In the genomic region with DNA sequence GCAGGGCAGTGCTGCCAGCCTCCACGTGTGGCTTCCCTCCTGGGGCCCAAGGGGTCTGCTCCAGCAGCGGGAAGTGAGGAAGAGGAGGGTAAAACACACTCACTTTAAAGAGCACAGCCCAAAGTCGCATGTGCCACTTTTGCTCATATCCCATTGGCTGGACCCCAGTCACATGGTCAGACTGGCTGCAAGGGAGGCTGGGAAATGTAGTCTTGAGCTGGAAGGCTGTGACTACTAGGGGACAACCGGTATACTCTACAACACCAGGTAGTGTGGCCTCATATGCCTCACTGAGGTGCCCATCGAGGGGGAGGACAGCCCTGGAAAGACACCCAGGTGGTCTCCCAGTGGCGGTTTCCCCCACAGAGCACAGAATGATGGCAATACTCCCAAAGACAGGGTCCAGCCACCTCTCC, we compare ENCODE assay signal across 8 cellular contexts. TPM values are rescaled to one million over a fixed set of nuclear protein-coding genes. Genes with fewer than 3 reads are reported as not detected.
A peak's percentile ranks its signal among the peaks of the same experiment; 100 is the strongest.
DNase-seq lines count a peak whose midpoint lies in the region; ATAC-seq and TF ChIP-seq lines count a peak whose summit lies in the region.

No MANE protein-coding gene starts in this region.

- H3K27me3 ChIP-seq in neural progenitor cell: peaks cover 14% of the 10 kb centered on the region

- no peak overlapping the region for H3K27ac ChIP-seq in neural progenitor cell

- H3K4me3 Mint-ChIP-seq in neural progenitor cell: no peak overlapping the region

- ATAC-seq in GM21515 (IDR thresholded peaks at IDR 0.05; ENCODE audit: unreplicated experiment): no peak
- ATAC-seq in GM19397 (IDR thresholded peaks at IDR 0.05; ENCODE audit: unreplicated experiment): no peak
- ATAC-seq in GM21390 (IDR thresholded peaks at IDR 0.05; ENCODE audit: unreplicated experiment): no peak

- H3K4me2 ChIP-seq in neural progenitor cell: no peak overlapping the region

- DNase-seq in GM12865 (ENCODE audit: low read depth): peak; percentile 50
- DNase-seq in NCI-H2171 (lab: John Stamatoyannopoulos, UW): peak; percentile 29
- peak; percentile 28 for DNase-seq in activated CD8-positive, alpha-beta memory T cell treated with anti-CD3 and anti-CD28 coated beads, Interleukin-2, amount 50 U/mL, for 4 hours
- peak; percentile 66 for DNase-seq in fibroblast of mammary gland (ENCODE audit: low read depth)
- DNase-seq in neural progenitor cell (ENCODE audit: low spot score): peak; percentile 71

- H4K20me1 ChIP-seq in neural progenitor cell (ENCODE audit: low read depth): no peaks in the 10 kb centered on the region

- no peaks in the 10 kb centered on the region for H3K9me3 Mint-ChIP-seq in neural progenitor cell

- no peaks in the 10 kb centered on the region for H3K36me3 Mint-ChIP-seq in neural progenitor cell

- H3K79me2 ChIP-seq in neural progenitor cell (ENCODE audit: low read depth): no peaks in the 10 kb centered on the region

- no peak for TF ChIP-seq CTCF in GM12865 (IDR thresholded peaks at IDR 0.05; ENCODE audit: insufficient read depth, low read depth, low read length, missing control alignments)
- no peak for TF ChIP-seq CTCF in fibroblast of mammary gland (conservative IDR thresholded peaks at IDR 0.05; ENCODE audit: control insufficient read depth, insufficient read depth, low read depth, low read length)
- TF ChIP-seq CTCF in neural progenitor cell (IDR thresholded peaks at IDR 0.05): no peak

- H3K4me1 Mint-ChIP-seq in neural progenitor cell: peaks cover 13% of the 10 kb centered on the region

- no peak overlapping the region for H3K27ac Mint-ChIP-seq in neural progenitor cell

- no peak overlapping the region for H3K9ac ChIP-seq in neural progenitor cell

- no peaks in the 10 kb centered on the region for H3K9me3 ChIP-seq in neural progenitor cell (ENCODE audit: low read depth)

- H3K36me3 ChIP-seq in neural progenitor cell: no peaks in the 10 kb centered on the region

- peaks cover 13% of the 10 kb centered on the region for H3K4me1 ChIP-seq in neural progenitor cell

- H3K27me3 Mint-ChIP-seq in neural progenitor cell (ENCODE audit: insufficient read depth, low read depth): peaks cover 10% of the 10 kb centered on the region

- no peak overlapping the region for H3K4me3 ChIP-seq in GM12865 (ENCODE audit: low read depth, low read length)
- no peak overlapping the region for H3K4me3 ChIP-seq in fibroblast of mammary gland (ENCODE audit: control insufficient read depth, low read depth, low read length)
- H3K4me3 ChIP-seq in neural progenitor cell: no peak overlapping the region

- H3F3A ChIP-seq in neural progenitor cell (ENCODE audit: low read depth): peaks cover 8% of the 10 kb centered on the region

- peak overlapping the region; percentile 38 for H2AFZ ChIP-seq in neural progenitor cell (replicated peaks)

RNA-seq across cellular contexts. Expression of gene CAMK2N1, which starts 45.2 kb away (rescaled TPM):
- 6.0 and 11.4 TPM in 2 replicates for total RNA-seq in neural progenitor cell (ENCODE audit: low replicate concordance)
